In the genomic region with DNA sequence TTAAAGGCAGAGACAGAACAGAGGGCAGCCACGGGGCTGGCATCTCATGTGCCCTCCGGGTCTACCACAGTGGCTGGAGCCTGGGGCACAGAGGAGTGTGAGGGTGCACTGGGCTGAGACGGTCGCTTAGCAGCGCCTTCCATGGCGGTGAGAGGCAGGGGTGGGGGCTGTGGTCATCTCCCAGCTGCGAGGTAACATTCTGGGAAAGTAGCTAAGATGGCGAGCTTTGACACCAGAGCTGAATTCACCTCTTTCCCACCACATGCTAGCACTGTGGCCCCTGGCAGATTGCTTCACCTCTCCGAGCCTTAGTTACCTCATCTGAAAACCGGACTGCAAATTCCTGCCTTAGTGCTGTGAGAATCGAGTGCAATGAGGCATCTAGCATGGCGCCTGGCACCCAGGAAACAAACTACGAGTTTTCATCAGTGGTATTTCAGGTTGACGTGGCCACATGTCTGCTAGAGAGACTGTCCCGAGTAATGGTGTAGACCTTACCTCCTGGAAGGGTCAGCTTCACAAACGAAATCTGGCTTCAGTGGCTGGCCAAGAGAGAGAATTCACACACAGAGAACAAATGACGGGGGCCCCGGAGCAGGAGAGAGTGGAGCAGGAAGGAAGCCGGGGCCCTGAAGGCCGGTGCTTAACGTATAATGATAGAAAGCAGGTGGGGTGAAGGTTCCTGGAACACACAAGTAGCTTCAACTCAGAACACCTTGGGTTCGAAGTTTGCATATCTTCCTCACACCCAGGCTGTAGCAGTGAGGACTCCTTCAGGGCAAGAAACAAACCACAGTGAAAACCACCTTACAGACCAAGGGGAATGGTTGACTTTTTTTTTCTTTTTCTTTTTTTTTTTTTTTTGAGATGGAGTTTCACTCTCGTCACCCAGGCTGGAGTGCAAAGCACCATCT, we compare ENCODE assay signal across 8 cellular contexts. TPM values are rescaled to one million over a fixed set of nuclear protein-coding genes. Genes with fewer than 3 reads are reported as not detected.
DNase-seq lines count a peak whose midpoint lies in the region; ATAC-seq and TF ChIP-seq lines count a peak whose summit lies in the region.

No MANE protein-coding gene starts in this region.

- no peaks in the 10 kb centered on the region for H3K9me3 Mint-ChIP-seq in activated naive CD8-positive, alpha-beta T cell (ENCODE audit: low read depth)
- no peaks in the 10 kb centered on the region for H3K9me3 Mint-ChIP-seq in stimulated activated naive B cell treated with anti-CD40 and anti-IgM and Interleukin-4, amounts not matched to agents 10 μg/mL and 1 μg/mL and 100 μg/mL, for 72 hours

- peak overlapping the region; percentile 99 for H3K27ac Mint-ChIP-seq in activated naive CD8-positive, alpha-beta T cell
- H3K27ac Mint-ChIP-seq in stimulated activated naive B cell treated with anti-CD40 and anti-IgM and Interleukin-4, amounts not matched to agents 10 μg/mL and 1 μg/mL and 100 μg/mL, for 72 hours: peak overlapping the region; percentile 70

- H3K4me1 ChIP-seq in BE2C: no peaks in the 10 kb centered on the region

- peak overlapping the region; percentile 90 for H3K4me3 Mint-ChIP-seq in activated naive CD8-positive, alpha-beta T cell
- peak overlapping the region; percentile 1 to 55 for H3K4me3 Mint-ChIP-seq in stimulated activated naive B cell treated with anti-CD40 and anti-IgM and Interleukin-4, amounts not matched to agents 10 μg/mL and 1 μg/mL and 100 μg/mL, for 72 hours

- no peaks in the 10 kb centered on the region for H3K36me3 ChIP-seq in BE2C

- intact Hi-C loops in left ventricle myocardium superior (cut with micrococcal nuclease): no loop called here

- no peak for TF ChIP-seq CTCF in BE2C (IDR thresholded peaks at IDR 0.05; ENCODE audit: low read depth, low read length)

- no peaks in the 10 kb centered on the region for H3K27me3 Mint-ChIP-seq in activated naive CD8-positive, alpha-beta T cell
- H3K27me3 Mint-ChIP-seq in stimulated activated naive B cell treated with anti-CD40 and anti-IgM and Interleukin-4, amounts not matched to agents 10 μg/mL and 1 μg/mL and 100 μg/mL, for 72 hours: peaks cover 39 to 71% of the 10 kb centered on the region in 2 donors

- ATAC-seq in GM19438 (IDR thresholded peaks at IDR 0.05; ENCODE audit: low read depth, unreplicated experiment) (peak; percentile 78), left ventricle myocardium superior (no peak)
- peak; percentile 74 to 81 for ATAC-seq in stimulated activated naive B cell treated with anti-CD40 and anti-IgM and Interleukin-4, amounts not matched to agents 10 μg/mL and 1 μg/mL and 100 μg/mL, for 72 hours (replicated peaks)

- DNase-seq in KG1 (lab: John Stamatoyannopoulos, UW) (peak; percentile 2), DMS79 treated with DMSO at 0.1 percent for 48 hours (lab: John Stamatoyannopoulos, UW) (no peak), GM03348 (ENCODE audit: low spot score) (no peak), BE2C (no peak), left ventricle myocardium superior (no peak)
- no peak for DNase-seq in stimulated activated naive B cell treated with anti-CD40 and anti-IgM and Interleukin-4, amounts not matched to agents 10 μg/mL and 1 μg/mL and 100 μg/mL, for 72 hours

- no peaks in the 10 kb centered on the region for H3K36me3 Mint-ChIP-seq in activated naive CD8-positive, alpha-beta T cell
- H3K36me3 Mint-ChIP-seq in stimulated activated naive B cell treated with anti-CD40 and anti-IgM and Interleukin-4, amounts not matched to agents 10 μg/mL and 1 μg/mL and 100 μg/mL, for 72 hours: peaks cover 14 to 16% of the 10 kb centered on the region in 2 donors

- peaks cover 82% of the 10 kb centered on the region for H3K4me1 Mint-ChIP-seq in activated naive CD8-positive, alpha-beta T cell (ENCODE audit: low read depth)
- peaks cover 11 to 42% of the 10 kb centered on the region in 2 donors for H3K4me1 Mint-ChIP-seq in stimulated activated naive B cell treated with anti-CD40 and anti-IgM and Interleukin-4, amounts not matched to agents 10 μg/mL and 1 μg/mL and 100 μg/mL, for 72 hours

- H3K9me3 ChIP-seq in BE2C: no peaks in the 10 kb centered on the region

- no peak overlapping the region for H3K4me3 ChIP-seq in BE2C (ENCODE audit: low read depth, low read length)

- H3K27me3 ChIP-seq in BE2C: no peaks in the 10 kb centered on the region

RNA-seq across cellular contexts. Expression of a gene that starts 29.2 kb away (rescaled TPM):
- polyA plus RNA-seq in BE2C (2012; ENCODE audit: insufficient read depth, insufficient read length, low read depth): 1.2 TPM
- 17.4 TPM for total RNA-seq in left ventricle myocardium superior
